Comparison of ENCODE assay signal across 8 cellular contexts in genomic region chr7:140640727-140641531, GRCh38.
DNase-seq lines count a peak whose midpoint lies in the region; ATAC-seq and TF ChIP-seq lines count a peak whose summit lies in the region.

Gene DENND2A (minus strand): TSS chr7:140640813. CDS start chr7:140602397, 38,416 bp downstream.

- H3K27ac Mint-ChIP-seq in nephron progenitor cell, result peak within 1 kb of the TSS; percentile 98

- DNase-seq in DMS 273 (lab: John Stamatoyannopoulos, UW; ENCODE audit: unreplicated experiment), result peak; percentile 97
- peak; percentile 40 for DNase-seq in NCI-H128 (lab: John Stamatoyannopoulos, UW; ENCODE audit: unreplicated experiment)
- peak; percentile 17 for DNase-seq in activated naive CD4-positive, alpha-beta T cell treated with anti-CD3 and anti-CD28 coated beads, Interleukin-2, amount 50 U/mL, for 16 hours
- peak; percentile 79 for DNase-seq in globus pallidus (ENCODE audit: low spot score)
- DNase-seq in nephron progenitor cell, result peak; percentile 89

- peaks cover 3% of the 10 kb centered on the region for H3K27me3 Mint-ChIP-seq in nephron progenitor cell (ENCODE audit: low read depth, poor library complexity)

- peaks cover 4% of the 10 kb centered on the region for H3K36me3 Mint-ChIP-seq in nephron progenitor cell (ENCODE audit: low read depth)

- peaks cover 65% of the 10 kb centered on the region for H3K4me1 Mint-ChIP-seq in nephron progenitor cell

- ATAC-seq in GM21381 (IDR thresholded peaks at IDR 0.05; ENCODE audit: unreplicated experiment), result no peak
- no peak for ATAC-seq in HG03196 (IDR thresholded peaks at IDR 0.05; ENCODE audit: unreplicated experiment)
- ATAC-seq in GM21619 (IDR thresholded peaks at IDR 0.05; ENCODE audit: unreplicated experiment), result no peak

- TF ChIP-seq CTCF in nephron progenitor cell (IDR thresholded peaks at IDR 0.05), result no peak

- H3K9me3 Mint-ChIP-seq in nephron progenitor cell, result no peaks in the 10 kb centered on the region

- peak within 1 kb of the TSS; percentile 99 for H3K4me3 Mint-ChIP-seq in nephron progenitor cell

Comparison
In these comparisons a context has a peak if more than half of its experiments do, and no peak if none do; other contexts are left out.
1. DNase-seq: peak in every context shown above with its lines; median percentile 97 in DMS 273; 89 in nephron progenitor cell; 79 in globus pallidus; 40 in NCI-H128; 17 in activated naive CD4-positive, alpha-beta T cell treated with anti-CD3 and anti-CD28 coated beads, Interleukin-2, amount 50 U/mL, for 16 hours.